ENCODE assay signal across 8 cellular contexts in the genomic region with DNA sequence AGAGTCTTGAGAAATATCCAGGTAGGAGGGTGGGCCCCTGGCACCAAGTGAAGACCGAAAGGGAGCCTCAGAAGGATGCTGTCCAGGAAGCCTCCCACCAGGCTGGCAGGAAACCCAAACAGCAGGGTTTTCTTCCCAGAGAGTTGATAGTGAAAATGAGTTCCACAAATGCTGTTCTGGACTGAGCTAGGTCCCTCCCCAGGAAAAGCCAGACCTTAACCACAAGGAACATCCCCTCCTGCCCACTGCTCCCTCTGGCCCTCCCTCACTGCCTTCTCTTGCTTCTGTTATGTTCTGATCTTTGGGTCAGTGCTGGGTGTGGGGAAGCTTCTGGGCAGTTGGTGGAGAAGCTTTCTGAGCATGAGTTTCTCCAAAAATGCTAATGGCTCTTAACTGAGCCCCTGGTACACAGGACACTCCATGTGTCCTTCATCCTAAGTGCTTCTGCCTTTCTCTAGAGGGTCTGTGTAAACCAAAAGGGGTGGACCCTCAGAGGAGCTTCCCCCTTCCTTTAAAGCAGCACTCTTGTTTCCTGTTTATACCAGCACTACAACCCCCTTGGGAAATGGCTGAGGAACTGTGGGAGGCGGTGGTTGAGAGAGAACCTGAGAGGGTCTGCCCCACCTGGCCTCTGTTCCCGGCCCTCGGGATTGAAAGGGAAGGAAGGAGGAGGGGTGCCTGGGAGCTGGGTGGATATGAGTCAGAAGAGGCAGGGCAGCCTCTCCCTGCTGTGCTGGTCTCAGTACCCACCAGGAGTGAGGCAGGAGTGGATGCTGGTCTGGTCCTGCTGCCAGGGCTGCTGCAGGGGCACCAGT. TPM values are rescaled to one million over a fixed set of nuclear protein-coding genes. Genes with fewer than 3 reads are reported as not detected.
DNase-seq lines count a peak whose midpoint lies in the region; ATAC-seq and TF ChIP-seq lines count a peak whose summit lies in the region.

No MANE protein-coding gene starts in this region.

- no peak for DNase-seq in activated T-cell treated with anti-CD3 and anti-CD28 coated beads, Interleukin-2, amount 50 U/mL, for 24 hours
- DNase-seq in activated T-cell treated with anti-CD3 and anti-CD28 coated beads, Interleukin-2, amount 50 U/mL, for 48 hours, result no peak
- peak; percentile 46 for DNase-seq in OCI-M1 (lab: John Stamatoyannopoulos, UW)
- peak; percentile 36 to 42 for DNase-seq in fibroblast of lung (ENCODE audit: low read depth in 2 of 2)
- peak in 1 of 2 donors; percentile 7 for DNase-seq in gastrocnemius medialis
- no peak for DNase-seq in brain microvascular endothelial cell

- H3K27me3 ChIP-seq in fibroblast of lung (ENCODE audit: control insufficient read depth, insufficient read depth, low read length), result no peaks in the 10 kb centered on the region
- H3K27me3 ChIP-seq in gastrocnemius medialis, result no peaks in the 10 kb centered on the region
- H3K27me3 ChIP-seq in brain microvascular endothelial cell (replicated peaks), result no peaks in the 10 kb centered on the region

- H3K9me3 ChIP-seq in fibroblast of lung (ENCODE audit: control insufficient read depth, insufficient read depth, low read depth, low read length) (no peaks in the 10 kb centered on the region), gastrocnemius medialis (no peaks in the 10 kb centered on the region)

- H3K9ac ChIP-seq in fibroblast of lung (ENCODE audit: insufficient read depth, low read length), result no peak overlapping the region

- intact Hi-C loops in gastrocnemius medialis (cut with DNase I; ENCODE audit: low total_unique reads), result no loop called here

- peaks cover 11% of the 10 kb centered on the region for H3K79me2 ChIP-seq in fibroblast of lung (ENCODE audit: control insufficient read depth, insufficient read depth, low read length)

- no peak for TF ChIP-seq CTCF in fibroblast of lung (conservative IDR thresholded peaks at IDR 0.05 in 1 of 2, IDR thresholded peaks at IDR 0.05 in 1 of 2; ENCODE audit: low read depth in 1 of 2, low read length in 2 of 2)
- no peak for TF ChIP-seq CTCF in gastrocnemius medialis (IDR thresholded peaks at IDR 0.05 in 4 of 5, conservative IDR thresholded peaks at IDR 0.05 in 1 of 5)
- TF ChIP-seq CTCF in brain microvascular endothelial cell (IDR thresholded peaks at IDR 0.05; ENCODE audit: low read depth, low read length, missing control alignments), result no peak

- H3K4me1 Mint-ChIP-seq in activated T-cell treated with anti-CD3 and anti-CD28 coated beads, Interleukin-2, amount 50 U/mL, for 24 hours (ENCODE audit: low read depth), result peaks cover 77% of the 10 kb centered on the region

- H3K4me3 Mint-ChIP-seq in activated T-cell treated with anti-CD3 and anti-CD28 coated beads, Interleukin-2, amount 50 U/mL, for 24 hours, result no peak overlapping the region

- TF ChIP-seq POLR2A in gastrocnemius medialis (IDR thresholded peaks at IDR 0.05), result peak; percentile 26 to 33

- H3K4me1 ChIP-seq in fibroblast of lung (ENCODE audit: control insufficient read depth, extremely low read depth, insufficient read depth, low read length) (peaks cover 6% of the 10 kb centered on the region), gastrocnemius medialis (peaks cover 61 to 83% of the 10 kb centered on the region in 2 donors)

- in situ Hi-C loops in gastrocnemius medialis (cut with MboI; ENCODE audit: low sequenced_read_pairs in 4 of 4) (no loop called here), brain microvascular endothelial cell (cut with HindIII; ENCODE audit: low pct_ligation_motif_present, low sequenced_read_pairs) (no loop called here)

- H3K4me2 ChIP-seq in fibroblast of lung (ENCODE audit: extremely low read depth, insufficient read depth, low read length), result peak overlapping the region; percentile 11

- H3K4me3 ChIP-seq in fibroblast of lung (replicated peaks in 1 of 4; ENCODE audit: control extremely low read depth in 1 of 4, insufficient read depth in 1 of 4, low read depth in 3 of 4, low read length in 4 of 4) (no peak overlapping the region), gastrocnemius medialis (peak overlapping the region in 2 of 4 donors; percentile 5 to 16), brain microvascular endothelial cell (ENCODE audit: low read depth, low read length) (no peak overlapping the region)

- peaks cover 18% of the 10 kb centered on the region for H3K36me3 Mint-ChIP-seq in activated T-cell treated with anti-CD3 and anti-CD28 coated beads, Interleukin-2, amount 50 U/mL, for 24 hours (ENCODE audit: low read depth)

- no peaks in the 10 kb centered on the region for H4K20me1 ChIP-seq in fibroblast of lung (ENCODE audit: control insufficient read depth, extremely low read depth, insufficient read depth, low read length)

- H3K27me3 Mint-ChIP-seq in activated T-cell treated with anti-CD3 and anti-CD28 coated beads, Interleukin-2, amount 50 U/mL, for 24 hours, result no peaks in the 10 kb centered on the region

- H3K36me3 ChIP-seq in fibroblast of lung (ENCODE audit: control insufficient read depth, insufficient read depth, low read length) (peaks cover 3% of the 10 kb centered on the region), gastrocnemius medialis (no peaks in the 10 kb centered on the region), brain microvascular endothelial cell (replicated peaks) (no peaks in the 10 kb centered on the region)

- H3K9me3 Mint-ChIP-seq in activated T-cell treated with anti-CD3 and anti-CD28 coated beads, Interleukin-2, amount 50 U/mL, for 24 hours, result no peaks in the 10 kb centered on the region

- ATAC-seq in gastrocnemius medialis, result peak in 1 of 2 donors; percentile 10
- no peak for ATAC-seq in GM19328 (IDR thresholded peaks at IDR 0.05; ENCODE audit: unreplicated experiment)
- no peak for ATAC-seq in HG02870 (IDR thresholded peaks at IDR 0.05; ENCODE audit: unreplicated experiment)

- H3K27ac Mint-ChIP-seq in activated T-cell treated with anti-CD3 and anti-CD28 coated beads, Interleukin-2, amount 50 U/mL, for 24 hours, result peak overlapping the region; percentile 77

- H3K27ac ChIP-seq in fibroblast of lung (ENCODE audit: insufficient read depth, low read length), result no peak overlapping the region
- H3K27ac ChIP-seq in gastrocnemius medialis, result peak overlapping the region; percentile 59 to 81 (median 68)
- H3K27ac ChIP-seq in brain microvascular endothelial cell, result no peak overlapping the region

- no peak overlapping the region for H2AFZ ChIP-seq in fibroblast of lung (ENCODE audit: low read length)

RNA-seq across cellular contexts. Expression of a gene that starts 42.0 kb away (rescaled TPM):
- 22.1 and 32.7 TPM in 2 replicates for total RNA-seq in fibroblast of lung
- polyA plus RNA-seq in fibroblast of lung, result 42.0 and 59.7 TPM in 2 replicates
- 16.3 and 23.6 TPM in 2 replicates for polyA plus RNA-seq in fibroblast of lung (2012)
- 107 and 122 TPM in 2 replicates for polyA minus RNA-seq in fibroblast of lung (ENCODE audit: low replicate concordance)
- 10 to 100 TPM in 3 of 4 donors, 1 to 10 TPM in 1; 9.0 to 18.5 (median 14.5) TPM for total RNA-seq in gastrocnemius medialis

RNA-seq across cellular contexts. Expression of a gene that starts 49.0 kb away (rescaled TPM):
- 75.6 and 81.4 TPM in 2 replicates for total RNA-seq in fibroblast of lung
- polyA plus RNA-seq in fibroblast of lung, result 144 and 313 TPM in 2 replicates
- 84.0 and 183 TPM in 2 replicates for polyA plus RNA-seq in fibroblast of lung (2012)
- polyA minus RNA-seq in fibroblast of lung (ENCODE audit: low replicate concordance), result 36.2 and 170 TPM in 2 replicates
- total RNA-seq in gastrocnemius medialis, result 10 to 100 TPM; 19.1 to 40.0 (median 25.4) TPM

RNA-seq across cellular contexts. Expression of a gene that starts 55.9 kb away (rescaled TPM):
- 75.8 and 106 TPM in 2 replicates for total RNA-seq in fibroblast of lung
- polyA plus RNA-seq in fibroblast of lung, result 198 and 205 TPM in 2 replicates
- 154 and 160 TPM in 2 replicates for polyA plus RNA-seq in fibroblast of lung (2012)
- 49.5 and 66.0 TPM in 2 replicates for polyA minus RNA-seq in fibroblast of lung (ENCODE audit: low replicate concordance)
- 10 to 100 TPM; 59.6 to 87.5 (median 76.3) TPM for total RNA-seq in gastrocnemius medialis

Comparison
In these comparisons a context has a peak if more than half of its experiments do, and no peak if none do; other contexts are left out.
1. DNase-seq: peak in OCI-M1 (single experiment) and fibroblast of lung (2 of 2); none in activated T-cell treated with anti-CD3 and anti-CD28 coated beads, Interleukin-2, amount 50 U/mL, for 24 hours (single experiment), activated T-cell treated with anti-CD3 and anti-CD28 coated beads, Interleukin-2, amount 50 U/mL, for 48 hours (0 of 2) and brain microvascular endothelial cell (single experiment).
2. H3K27ac ChIP-seq: peak in gastrocnemius medialis (4 of 4); none in fibroblast of lung (single experiment) and brain microvascular endothelial cell (single experiment).